9 cellular contexts compared by ENCODE assay signal in genomic region chr7:29243777-29244655, GRCh38. TPM values are rescaled to one million over a fixed set of nuclear protein-coding genes. Genes with fewer than 3 reads are reported as not detected.
DNase-seq lines count a peak whose midpoint lies in the region; ATAC-seq and TF ChIP-seq lines count a peak whose summit lies in the region.
"Had no signal": no experiment of that assay in that cellular context is flagged by ENCODE, and none has a peak within 500 bp of the region (broad histone marks: within the 10 kb centered on the region; RNA-seq: fewer than 3 reads in every experiment).

No MANE protein-coding gene starts in this region.

- H3K9me3 Mint-ChIP-seq in Calu3 (ENCODE audit: low read depth, unreplicated experiment) = peaks cover 2% of the 10 kb centered on the region
- H3K9me3 Mint-ChIP-seq in activated CD4-positive, alpha-beta memory T cell treated with anti-CD3 and anti-CD28 coated beads for 36 hours = peaks cover 2% of the 10 kb centered on the region
- peaks cover 0 to 5% (median 0%) of the 10 kb centered on the region in 11 donors for H3K9me3 Mint-ChIP-seq in naive thymus-derived CD4-positive, alpha-beta T cell
- H3K9me3 Mint-ChIP-seq: activated naive CD8-positive, alpha-beta T cell treated with anti-CD3 and anti-CD28 coated beads, Interleukin-2, amount 10 ng/mL, durations not matched to agents 7 days and 5 days had no signal

- CTCF ChIA-PET in Calu3 (lab: Charles Lee) = no interaction called here
- CTCF ChIA-PET in activated CD4-positive, alpha-beta memory T cell treated with anti-CD3 and anti-CD28 coated beads for 36 hours (lab: Charles Lee) = interaction anchor here (0.6 to 1.3 kb wide), 7 partner anchors 10 to 322 kb away, joined by 3 read pairs; no protein-coding TSS in a partner anchor
- CTCF ChIA-PET in naive thymus-derived CD4-positive, alpha-beta T cell (lab: Charles Lee) = no interaction called here

- peaks cover 0 to 7% of the 10 kb centered on the region in 2 donors for H3K4me1 ChIP-seq in naive thymus-derived CD4-positive, alpha-beta T cell (ENCODE audit: control insufficient read depth in 2 of 2, insufficient read depth in 2 of 2, low read length in 2 of 2)

- H3K4me1 Mint-ChIP-seq in Calu3 (ENCODE audit: low read depth, unreplicated experiment) = no peaks in the 10 kb centered on the region
- peaks cover 14% of the 10 kb centered on the region for H3K4me1 Mint-ChIP-seq in activated CD4-positive, alpha-beta memory T cell treated with anti-CD3 and anti-CD28 coated beads for 36 hours (ENCODE audit: low read depth)
- peaks cover 0 to 16% (median 10%) of the 10 kb centered on the region in 7 donors for H3K4me1 Mint-ChIP-seq in naive thymus-derived CD4-positive, alpha-beta T cell

- H3K4me3 Mint-ChIP-seq in Calu3 (ENCODE audit: low read depth, unreplicated experiment) = no peak overlapping the region
- peak overlapping the region; percentile 17 for H3K4me3 Mint-ChIP-seq in activated CD4-positive, alpha-beta memory T cell treated with anti-CD3 and anti-CD28 coated beads for 36 hours
- no peak overlapping the region for H3K4me3 Mint-ChIP-seq in naive thymus-derived CD4-positive, alpha-beta T cell
- H3K4me3 Mint-ChIP-seq: activated naive CD8-positive, alpha-beta T cell treated with anti-CD3 and anti-CD28 coated beads, Interleukin-2, amount 10 ng/mL, durations not matched to agents 7 days and 5 days had no signal

- no peak for TF ChIP-seq CTCF in Calu3 (IDR thresholded peaks at IDR 0.05; ENCODE audit: unreplicated experiment)

- ATAC-seq in HG02981 (IDR thresholded peaks at IDR 0.05; ENCODE audit: unreplicated experiment) = peak; percentile 56
- ATAC-seq in naive thymus-derived CD4-positive, alpha-beta T cell = peak; percentile 81
- ATAC-seq in GM21786 (IDR thresholded peaks at IDR 0.05; ENCODE audit: unreplicated experiment) = no peak

- no peaks in the 10 kb centered on the region for H3K36me3 Mint-ChIP-seq in Calu3 (ENCODE audit: insufficient read depth, unreplicated experiment)
- H3K36me3 Mint-ChIP-seq in activated CD4-positive, alpha-beta memory T cell treated with anti-CD3 and anti-CD28 coated beads for 36 hours = peaks cover 1% of the 10 kb centered on the region
- H3K36me3 Mint-ChIP-seq in naive thymus-derived CD4-positive, alpha-beta T cell = no peaks in the 10 kb centered on the region
- H3K36me3 Mint-ChIP-seq: activated naive CD8-positive, alpha-beta T cell treated with anti-CD3 and anti-CD28 coated beads, Interleukin-2, amount 10 ng/mL, durations not matched to agents 7 days and 5 days had no signal

- H3K27ac ChIP-seq in naive thymus-derived CD4-positive, alpha-beta T cell (ENCODE audit: low read depth, low read length) = no peak overlapping the region

- peak; percentile 27 for DNase-seq in Calu3
- peak; percentile 79 for DNase-seq in activated CD4-positive, alpha-beta memory T cell treated with anti-CD3 and anti-CD28 coated beads for 36 hours
- DNase-seq in naive thymus-derived CD4-positive, alpha-beta T cell = peak in 2 of 9 donors; percentile 15 to 30
- no peak for DNase-seq in 8988T
- no peak for DNase-seq in nucleus accumbens (lab: John Stamatoyannopoulos, UW)
- DNase-seq in occipital lobe (lab: John Stamatoyannopoulos, UW) = no peak
- DNase-seq: activated naive CD8-positive, alpha-beta T cell treated with anti-CD3 and anti-CD28 coated beads, Interleukin-2, amount 10 ng/mL, durations not matched to agents 7 days and 5 days had no signal

- no peaks in the 10 kb centered on the region for H3K27me3 ChIP-seq in naive thymus-derived CD4-positive, alpha-beta T cell (ENCODE audit: control insufficient read depth in 2 of 2, insufficient read depth in 2 of 2, low read length in 2 of 2)

- H3K36me3 ChIP-seq in naive thymus-derived CD4-positive, alpha-beta T cell (ENCODE audit: control insufficient read depth in 2 of 3, insufficient read depth in 3 of 3, low read length in 3 of 3) = no peaks in the 10 kb centered on the region

- H3K27me3 Mint-ChIP-seq in Calu3 (ENCODE audit: unreplicated experiment) = no peaks in the 10 kb centered on the region
- H3K27me3 Mint-ChIP-seq in activated CD4-positive, alpha-beta memory T cell treated with anti-CD3 and anti-CD28 coated beads for 36 hours = peaks cover 3% of the 10 kb centered on the region
- peaks cover 0 to 26% (median 0%) of the 10 kb centered on the region in 5 donors for H3K27me3 Mint-ChIP-seq in naive thymus-derived CD4-positive, alpha-beta T cell

- H3K27ac Mint-ChIP-seq in Calu3 (ENCODE audit: unreplicated experiment) = no peak overlapping the region
- H3K27ac Mint-ChIP-seq in activated CD4-positive, alpha-beta memory T cell treated with anti-CD3 and anti-CD28 coated beads for 36 hours = no peak overlapping the region
- no peak overlapping the region for H3K27ac Mint-ChIP-seq in naive thymus-derived CD4-positive, alpha-beta T cell
- H3K27ac Mint-ChIP-seq: activated naive CD8-positive, alpha-beta T cell treated with anti-CD3 and anti-CD28 coated beads, Interleukin-2, amount 10 ng/mL, durations not matched to agents 7 days and 5 days had no signal

- no peak overlapping the region for H3K4me3 ChIP-seq in naive thymus-derived CD4-positive, alpha-beta T cell (ENCODE audit: low read length)

- intact Hi-C loops in Calu3 (cut with micrococcal nuclease; ENCODE audit: unreplicated experiment) = no loop called here
- intact Hi-C loops in activated CD4-positive, alpha-beta memory T cell treated with anti-CD3 and anti-CD28 coated beads for 36 hours (cut with micrococcal nuclease) = loop anchor here (1.0 to 10.0 kb wide), 10 partner anchors 10 to 1089 kb away; partner anchors contain the start of genes CHN2 and PLEKHA8
- intact Hi-C loops in naive thymus-derived CD4-positive, alpha-beta T cell (cut with micrococcal nuclease) = no loop called here

- no TSS peak for BruUV-seq in Calu3 (replicated peaks; lab: Mats Ljungman, UMichigan)

- no peaks in the 10 kb centered on the region for H3K9me3 ChIP-seq in naive thymus-derived CD4-positive, alpha-beta T cell (ENCODE audit: control insufficient read depth in 2 of 3, low read length in 3 of 3)

- POLR2A ChIA-PET in activated CD4-positive, alpha-beta memory T cell treated with anti-CD3 and anti-CD28 coated beads for 36 hours (lab: Charles Lee) = no interaction called here
- POLR2A ChIA-PET in naive thymus-derived CD4-positive, alpha-beta T cell (lab: Charles Lee) = no interaction called here

RNA-seq across cellular contexts. Expression of gene CHN2, which starts 49.4 kb away (rescaled TPM):
- total RNA-seq in Calu3 (2022) (9.7 and 12.4 TPM in 2 replicates), occipital lobe (76.3 TPM)
- total RNA-seq in activated CD4-positive, alpha-beta memory T cell treated with anti-CD3 and anti-CD28 coated beads for 36 hours = under 1 TPM; 0.53 to 0.69 TPM
- total RNA-seq in naive thymus-derived CD4-positive, alpha-beta T cell = 10 to 100 TPM in 1 of 5 experiments, 1 to 10 TPM in 2, under 1 TPM in 2; 0.34 to 28.1 (median 1.8) TPM
- under 1 TPM; 0.47 to 0.98 TPM for polyA plus RNA-seq in naive thymus-derived CD4-positive, alpha-beta T cell

Comparison
In these comparisons a context has a peak if more than half of its experiments do, and no peak if none do; other contexts are left out.
1. DNase-seq: peak in Calu3 (single experiment) and activated CD4-positive, alpha-beta memory T cell treated with anti-CD3 and anti-CD28 coated beads for 36 hours (single experiment); none in 8988T (single experiment), nucleus accumbens (0 of 56) and occipital lobe (single experiment).